ENCODE assay signal across 20 cellular contexts in the genomic region with DNA sequence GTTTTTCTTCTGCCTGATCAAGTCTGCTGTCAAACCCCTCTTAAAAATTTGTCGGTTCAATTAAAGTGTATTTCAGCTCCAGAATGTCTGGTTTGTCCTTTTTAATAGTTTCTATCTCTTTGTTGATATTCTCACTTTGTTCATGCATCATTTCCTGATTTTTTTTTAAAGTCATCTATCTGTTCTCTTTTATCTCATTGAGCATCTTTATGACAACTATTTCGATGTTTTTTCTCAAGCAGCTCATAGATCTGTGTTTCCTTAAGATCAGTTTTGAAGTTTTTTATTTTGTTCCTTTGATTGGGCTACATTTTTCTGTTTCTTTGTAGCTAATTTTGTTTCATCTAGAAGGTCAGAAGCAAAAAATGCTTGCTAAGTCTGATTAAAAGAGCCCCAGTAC. TPM values are rescaled to one million over a fixed set of nuclear protein-coding genes. Genes with fewer than 3 reads are reported as not detected.
DNase-seq lines count a peak whose midpoint lies in the region; ATAC-seq and TF ChIP-seq lines count a peak whose summit lies in the region.
"Had no signal": no experiment of that assay in that cellular context is flagged by ENCODE, and none has a peak within 500 bp of the region (broad histone marks: within the 10 kb centered on the region; RNA-seq: fewer than 3 reads in every experiment).

No MANE protein-coding gene starts in this region.

- ATAC-seq in CD4-positive, alpha-beta T cell (ENCODE audit: poor library complexity), result peak; percentile 44
- ATAC-seq in activated naive CD4-positive, alpha-beta T cell treated with anti-CD3 and anti-CD28 coated beads, Interleukin-2, amount 50 U/mL, for 72 hours, result no peak
- peak; percentile 66 for ATAC-seq in naive thymus-derived CD4-positive, alpha-beta T cell
- ATAC-seq in left lung, result no peak
- ATAC-seq: body of pancreas, heart left ventricle had no signal

- H3K27me3 Mint-ChIP-seq in CD4-positive, alpha-beta T cell, result no peaks in the 10 kb centered on the region
- H3K27me3 Mint-ChIP-seq in CD8-positive, alpha-beta memory T cell, result no peaks in the 10 kb centered on the region
- no peaks in the 10 kb centered on the region for H3K27me3 Mint-ChIP-seq in naive thymus-derived CD4-positive, alpha-beta T cell
- H3K27me3 Mint-ChIP-seq: progenitor cell of endocrine pancreas had no signal

- peaks cover 88% of the 10 kb centered on the region for H3K4me1 Mint-ChIP-seq in CD4-positive, alpha-beta T cell (ENCODE audit: low read depth)
- H3K4me1 Mint-ChIP-seq in CD8-positive, alpha-beta memory T cell, result peaks cover 71 to 85% (median 75%) of the 10 kb centered on the region in 3 donors
- H3K4me1 Mint-ChIP-seq in naive thymus-derived CD4-positive, alpha-beta T cell, result peaks cover 52 to 93% (median 82%) of the 10 kb centered on the region in 7 donors
- H3K4me1 Mint-ChIP-seq: neural progenitor cell had no signal

- peaks cover 3% of the 10 kb centered on the region for H3K9me3 Mint-ChIP-seq in CD4-positive, alpha-beta T cell
- H3K9me3 Mint-ChIP-seq in CD8-positive, alpha-beta memory T cell, result peaks cover 6 to 15% (median 12%) of the 10 kb centered on the region in 5 donors
- peaks cover 8 to 19% of the 10 kb centered on the region in 2 donors for H3K9me3 Mint-ChIP-seq in activated naive CD4-positive, alpha-beta T cell treated with anti-CD3 and anti-CD28 coated beads, Interleukin-2, amount 50 U/mL, for 72 hours
- H3K9me3 Mint-ChIP-seq in naive thymus-derived CD4-positive, alpha-beta T cell, result peaks cover 4 to 42% (median 10%) of the 10 kb centered on the region in 11 donors

- TF ChIP-seq CTCF in CD4-positive, alpha-beta T cell (IDR thresholded peaks at IDR 0.05), result no peak
- TF ChIP-seq CTCF in left lung (IDR thresholded peaks at IDR 0.05) (no peak), tibial artery (IDR thresholded peaks at IDR 0.05) (no peak)

- peaks cover 21% of the 10 kb centered on the region for H3K36me3 ChIP-seq in CD8-positive, alpha-beta memory T cell (ENCODE audit: insufficient read depth, low read length)
- H3K36me3 ChIP-seq in naive thymus-derived CD4-positive, alpha-beta T cell (ENCODE audit: control insufficient read depth in 2 of 3, insufficient read depth in 3 of 3, low read length in 3 of 3), result peaks cover 21 to 44% (median 29%) of the 10 kb centered on the region in 3 experiments
- H3K36me3 ChIP-seq in left lung (peaks cover 0 to 36% of the 10 kb centered on the region in 2 donors), tibial artery (no peaks in the 10 kb centered on the region)
- H3K36me3 ChIP-seq: HAP-1, neural progenitor cell, tibial nerve had no signal

- peaks cover 48% of the 10 kb centered on the region for H3K4me1 ChIP-seq in CD8-positive, alpha-beta memory T cell (ENCODE audit: insufficient read depth, low read length)
- peaks cover 47 to 52% of the 10 kb centered on the region in 2 donors for H3K4me1 ChIP-seq in naive thymus-derived CD4-positive, alpha-beta T cell (ENCODE audit: control insufficient read depth in 2 of 2, insufficient read depth in 2 of 2, low read length in 2 of 2)
- H3K4me1 ChIP-seq in left lung (peaks cover 0 to 11% of the 10 kb centered on the region in 2 donors), tibial artery (peaks cover 0 to 9% (median 5%) of the 10 kb centered on the region in 4 donors)
- H3K4me1 ChIP-seq: HAP-1, neural progenitor cell had no signal

- CTCF ChIA-PET in CD4-positive, alpha-beta T cell (lab: Charles Lee), result interaction anchor here (0.8 to 2.5 kb wide), 6 partner anchors 14 to 108 kb away, joined by 3 to 15 read pairs (median 5); no protein-coding TSS in a partner anchor
- CTCF ChIA-PET in CD8-positive, alpha-beta memory T cell (lab: Charles Lee), result interaction anchor here (1.0 to 5.9 kb wide), 7 partner anchors 9 to 210 kb away, joined by 3 to 52 read pairs (median 6); no protein-coding TSS in a partner anchor
- CTCF ChIA-PET in naive thymus-derived CD4-positive, alpha-beta T cell (lab: Charles Lee), result interaction anchor here (0.6 to 3.1 kb wide), 9 partner anchors 15 to 150 kb away, joined by 3 to 13 read pairs (median 3); no protein-coding TSS in a partner anchor

- DNase-seq in CD4-positive, alpha-beta T cell, result no peak
- peak in 2 of 5 donors; percentile 43 to 56 for DNase-seq in CD8-positive, alpha-beta memory T cell
- no peak for DNase-seq in activated naive CD4-positive, alpha-beta T cell treated with anti-CD3 and anti-CD28 coated beads, Interleukin-2, amount 50 U/mL, for 72 hours (ENCODE audit: low spot score in 2 of 2)
- peak in 6 of 9 donors; percentile 32 to 61 (median 50) for DNase-seq in naive thymus-derived CD4-positive, alpha-beta T cell
- DNase-seq in left lung, result no peak
- no peak for DNase-seq in NCI-H446 treated with DMSO at 0.1 percent for 48 hours (lab: John Stamatoyannopoulos, UW)
- DNase-seq in tibial artery, result no peak
- DNase-seq: body of pancreas, Calu3, EL, heart left ventricle, midbrain, MV-4-11, NCI-H1694 treated with DMSO at 0.1 percent for 48 hours, SW 1271 had no signal

- peak overlapping the region; percentile 88 for H3K27ac Mint-ChIP-seq in CD4-positive, alpha-beta T cell
- peak overlapping the region; percentile 86 to 99 (median 92) for H3K27ac Mint-ChIP-seq in CD8-positive, alpha-beta memory T cell
- peak overlapping the region; percentile 70 to 79 for H3K27ac Mint-ChIP-seq in activated naive CD4-positive, alpha-beta T cell treated with anti-CD3 and anti-CD28 coated beads, Interleukin-2, amount 50 U/mL, for 72 hours
- peak overlapping the region; percentile 80 to 98 (median 91) for H3K27ac Mint-ChIP-seq in naive thymus-derived CD4-positive, alpha-beta T cell
- H3K27ac Mint-ChIP-seq: progenitor cell of endocrine pancreas had no signal

- peak overlapping the region; percentile 65 for H3K27ac ChIP-seq in CD4-positive, alpha-beta T cell (ENCODE audit: low read depth, low read length)
- no peak overlapping the region for H3K27ac ChIP-seq in CD8-positive, alpha-beta memory T cell (ENCODE audit: low read depth, low read length)
- H3K27ac ChIP-seq in naive thymus-derived CD4-positive, alpha-beta T cell (ENCODE audit: low read depth, low read length), result peak overlapping the region; percentile 56
- H3K27ac ChIP-seq in left lung, result no peak overlapping the region
- H3K27ac ChIP-seq in tibial artery, result no peak overlapping the region
- H3K27ac ChIP-seq: body of pancreas, heart left ventricle, KMS-11, neural progenitor cell, tibial nerve had no signal

- H3K9me3 ChIP-seq in CD4-positive, alpha-beta T cell (ENCODE audit: control insufficient read depth, low read length), result no peaks in the 10 kb centered on the region
- H3K9me3 ChIP-seq in CD8-positive, alpha-beta memory T cell (ENCODE audit: low read length), result no peaks in the 10 kb centered on the region
- H3K9me3 ChIP-seq in naive thymus-derived CD4-positive, alpha-beta T cell (ENCODE audit: control insufficient read depth in 2 of 3, low read length in 3 of 3), result peaks cover 0 to 8% (median 0%) of the 10 kb centered on the region in 3 experiments
- no peaks in the 10 kb centered on the region for H3K9me3 ChIP-seq in left lung
- H3K9me3 ChIP-seq in tibial artery, result peaks cover 0 to 6% (median 0%) of the 10 kb centered on the region in 3 donors
- H3K9me3 ChIP-seq: body of pancreas, HAP-1 had no signal

- H3K27me3 ChIP-seq in CD4-positive, alpha-beta T cell (ENCODE audit: control insufficient read depth, insufficient read depth, low read length), result no peaks in the 10 kb centered on the region
- no peaks in the 10 kb centered on the region for H3K27me3 ChIP-seq in CD8-positive, alpha-beta memory T cell (ENCODE audit: insufficient read depth, low read length, poor library complexity, severe bottlenecking)
- no peaks in the 10 kb centered on the region for H3K27me3 ChIP-seq in naive thymus-derived CD4-positive, alpha-beta T cell (ENCODE audit: control insufficient read depth in 2 of 2, insufficient read depth in 2 of 2, low read length in 2 of 2)
- no peaks in the 10 kb centered on the region for H3K27me3 ChIP-seq in left lung
- H3K27me3 ChIP-seq in tibial artery, result peaks cover 0 to 2% of the 10 kb centered on the region in 2 donors
- H3K27me3 ChIP-seq: body of pancreas, heart left ventricle, neural progenitor cell, tibial nerve had no signal

- POLR2A ChIA-PET in CD4-positive, alpha-beta T cell (lab: Charles Lee), result interaction anchor here (0.7 to 3.4 kb wide), 10 partner anchors 9 to 143 kb away, joined by 3 to 16 read pairs (median 4); no protein-coding TSS in a partner anchor
- POLR2A ChIA-PET in CD8-positive, alpha-beta memory T cell (lab: Charles Lee), result interaction anchor here (1.6 kb wide), 1 partner anchor 51 kb away, joined by 3 read pairs; no protein-coding TSS in a partner anchor
- POLR2A ChIA-PET in naive thymus-derived CD4-positive, alpha-beta T cell (lab: Charles Lee), result interaction anchor here (0.6 to 7.5 kb wide), 11 partner anchors 11 to 122 kb away, joined by 3 to 113 read pairs (median 9); no protein-coding TSS in a partner anchor

- H3K36me3 Mint-ChIP-seq in CD4-positive, alpha-beta T cell (ENCODE audit: low read depth), result peaks cover 98% of the 10 kb centered on the region
- peaks cover 30 to 88% (median 38%) of the 10 kb centered on the region in 3 donors for H3K36me3 Mint-ChIP-seq in CD8-positive, alpha-beta memory T cell
- H3K36me3 Mint-ChIP-seq in activated naive CD4-positive, alpha-beta T cell treated with anti-CD3 and anti-CD28 coated beads, Interleukin-2, amount 50 U/mL, for 72 hours, result peaks cover 26 to 78% of the 10 kb centered on the region in 2 donors
- H3K36me3 Mint-ChIP-seq in naive thymus-derived CD4-positive, alpha-beta T cell, result peaks cover 26 to 80% (median 63%) of the 10 kb centered on the region in 5 donors
- H3K36me3 Mint-ChIP-seq: neural progenitor cell had no signal

- no peak overlapping the region for H3K4me3 ChIP-seq in CD8-positive, alpha-beta memory T cell (ENCODE audit: low read length)
- no peak overlapping the region for H3K4me3 ChIP-seq in naive thymus-derived CD4-positive, alpha-beta T cell (ENCODE audit: low read length)
- H3K4me3 ChIP-seq in left lung (no peak overlapping the region), tibial artery (no peak overlapping the region)
- H3K4me3 ChIP-seq: body of pancreas, HAP-1, heart left ventricle, neural progenitor cell, tibial nerve had no signal

- H3K4me3 Mint-ChIP-seq in CD4-positive, alpha-beta T cell, result peak overlapping the region; percentile 39
- peak overlapping the region; percentile 2 to 65 (median 37) for H3K4me3 Mint-ChIP-seq in CD8-positive, alpha-beta memory T cell
- peak overlapping the region; percentile 42 to 71 (median 60) for H3K4me3 Mint-ChIP-seq in naive thymus-derived CD4-positive, alpha-beta T cell
- H3K4me3 Mint-ChIP-seq: neural progenitor cell had no signal

- intact Hi-C loops in CD4-positive, alpha-beta T cell (cut with DNase I, micrococcal nuclease), result loop anchor here (2.0 to 10.0 kb wide), 5 partner anchors 14 to 304 kb away; no protein-coding TSS in a partner anchor
- intact Hi-C loops in naive thymus-derived CD4-positive, alpha-beta T cell (cut with micrococcal nuclease), result loop anchor here in 1 of 2 donors (5.0 kb wide), 1 partner anchor 301 kb away; no protein-coding TSS in a partner anchor
- intact Hi-C loops in left lung (cut with DNase I) (loop anchor here in 1 of 2 donors (5.0 kb wide), 1 partner anchor 106 kb away; no protein-coding TSS in a partner anchor), tibial artery (cut with DNase I; ENCODE audit: low total_unique reads) (loop anchor here (10.0 kb wide), 1 partner anchor 104 kb away; no protein-coding TSS in a partner anchor)

RNA-seq across cellular contexts. Expression of gene FGD3, which starts 53.7 kb away (rescaled TPM):
- total RNA-seq in CD4-positive, alpha-beta T cell, result 10 to 100 TPM; 91.0 to 95.7 TPM
- total RNA-seq in CD8-positive, alpha-beta memory T cell, result 10 to 100 TPM; 54.6 to 56.5 TPM
- polyA plus RNA-seq in CD8-positive, alpha-beta memory T cell, result 134 TPM
- total RNA-seq in activated naive CD4-positive, alpha-beta T cell treated with anti-CD3 and anti-CD28 coated beads, Interleukin-2, amount 50 U/mL, for 72 hours, result 10 to 100 TPM; 49.7 to 61.0 TPM
- 100 to 1,000 TPM; 141 to 341 (median 193) TPM for total RNA-seq in naive thymus-derived CD4-positive, alpha-beta T cell
- polyA plus RNA-seq in naive thymus-derived CD4-positive, alpha-beta T cell, result 100 to 1,000 TPM; 114 to 216 TPM
- 10 to 100 TPM; 17.2 to 29.9 TPM for total RNA-seq in left lung

RNA-seq across cellular contexts. Expression of gene SUSD3, which starts 57.5 kb away (rescaled TPM):
- total RNA-seq in CD4-positive, alpha-beta T cell, result 10 to 100 TPM; 33.9 to 35.6 TPM
- total RNA-seq in CD8-positive, alpha-beta memory T cell, result 10 to 100 TPM; 11.3 to 12.3 TPM
- 103 TPM for polyA plus RNA-seq in CD8-positive, alpha-beta memory T cell
- total RNA-seq in activated naive CD4-positive, alpha-beta T cell treated with anti-CD3 and anti-CD28 coated beads, Interleukin-2, amount 50 U/mL, for 72 hours, result 10 to 100 TPM; 70.7 to 81.9 TPM
- 10 to 100 TPM; 62.8 to 83.5 (median 68.7) TPM for total RNA-seq in naive thymus-derived CD4-positive, alpha-beta T cell
- polyA plus RNA-seq in naive thymus-derived CD4-positive, alpha-beta T cell, result 100 to 1,000 TPM; 186 to 315 TPM
- total RNA-seq in left lung, result 1 to 10 TPM; 2.6 to 4.8 TPM

Comparison
In these comparisons a context has a peak if more than half of its experiments do, and no peak if none do; other contexts are left out.
1. ATAC-seq: peak in CD4-positive, alpha-beta T cell (single experiment) and naive thymus-derived CD4-positive, alpha-beta T cell (single experiment); none in activated naive CD4-positive, alpha-beta T cell treated with anti-CD3 and anti-CD28 coated beads, Interleukin-2, amount 50 U/mL, for 72 hours (0 of 2) and left lung (single experiment).
2. DNase-seq: peak in naive thymus-derived CD4-positive, alpha-beta T cell (6 of 9); none in CD4-positive, alpha-beta T cell (0 of 10), activated naive CD4-positive, alpha-beta T cell treated with anti-CD3 and anti-CD28 coated beads, Interleukin-2, amount 50 U/mL, for 72 hours (0 of 2), left lung (0 of 2), NCI-H446 treated with DMSO at 0.1 percent for 48 hours (single experiment) and tibial artery (0 of 2).
3. H3K27ac ChIP-seq: peak in CD4-positive, alpha-beta T cell (single experiment) and naive thymus-derived CD4-positive, alpha-beta T cell (single experiment); none in CD8-positive, alpha-beta memory T cell (single experiment), left lung (0 of 2) and tibial artery (0 of 2).
4. Peak in every context shown above with its lines, with median percentiles within 50 percentile points of each other: H3K27ac Mint-ChIP-seq and H3K4me3 Mint-ChIP-seq.